ENCODE assay signal across 14 cellular contexts in genomic region chr10:71053169-71053895, GRCh38.
DNase-seq lines count a peak whose midpoint lies in the region; ATAC-seq, FAIRE-seq and TF ChIP-seq lines count a peak whose summit lies in the region.
"Had no signal": no experiment of that assay in that cellular context is flagged by ENCODE, and none has a peak within 500 bp of the region (broad histone marks: within the 10 kb centered on the region; RNA-seq: fewer than 3 reads in every experiment).

No MANE protein-coding gene starts in this region.

- CTCF ChIA-PET in K562 (lab: Yijun Ruan, JAX; ENCODE audit: low intra/inter-chr PET ratio): no interaction called here

- intact Hi-C loops in K562 (cut with micrococcal nuclease) (no loop called here), kidney (cut with DNase I) (no loop called here)

- H4K20me1 ChIP-seq in K562 (replicated peaks; ENCODE audit: control insufficient read depth, insufficient read depth, low read length): no peaks in the 10 kb centered on the region; the same call in 1 of the 2 replicates

- no peaks in the 10 kb centered on the region for H3K9me1 ChIP-seq in K562 (ENCODE audit: control insufficient read depth, insufficient read depth, low read length)

- H3K79me2 ChIP-seq in K562 (ENCODE audit: control insufficient read depth, insufficient read depth, low read length): no peaks in the 10 kb centered on the region

- BruUV-seq in K562 (replicated peaks; lab: Mats Ljungman, UMichigan): no TSS peak

- H3K27me3 ChIP-seq in K562 (ENCODE audit: control insufficient read depth in 2 of 2, insufficient read depth in 2 of 2, low read length in 2 of 2): peaks cover 25 to 56% of the 10 kb centered on the region in 2 experiments
- H3K27me3 ChIP-seq: BE2C had no signal

- H3K4me3 ChIP-seq in K562: no peak overlapping the region
- H3K4me3 ChIP-seq in kidney (ENCODE audit: low read length in 2 of 2): no peak overlapping the region
- H3K4me3 ChIP-seq: HAP-1 had no signal

- H3K9ac ChIP-seq in K562 (ENCODE audit: insufficient read depth in 1 of 2, low read depth in 2 of 2, low read length in 2 of 2) (peak overlapping the region in 1 of 2 experiments; percentile 22; a peak in 1 of 4 replicates), kidney (ENCODE audit: low read length in 2 of 2) (no peak overlapping the region)

- no peak for TF ChIP-seq RAD21 in K562 (CRISPR knock-in tag; conservative IDR thresholded peaks at IDR 0.05 in 1 of 2, IDR thresholded peaks at IDR 0.05 in 1 of 2)

- in situ Hi-C loops in K562 (cut with MboI): no loop called here

- TF ChIP-seq CTCF in K562 (IDR thresholded peaks at IDR 0.05 in 2 of 3, conservative IDR thresholded peaks at IDR 0.05 in 1 of 3; ENCODE audit: insufficient read depth in 2 of 3, low read depth in 1 of 3, low read length in 3 of 3) (no peak), kidney (IDR thresholded peaks at IDR 0.05; ENCODE audit: borderline replicate concordance, extremely low read depth, insufficient read depth) (no peak)

- TF ChIP-seq POLR2A in K562 (conservative IDR thresholded peaks at IDR 0.05) (no peak), GM12891 (IDR thresholded peaks at IDR 0.05; ENCODE audit: low read depth, low read length) (no peak)

- no peak for TF ChIP-seq EP300 in K562 (IDR thresholded peaks at IDR 0.05; ENCODE audit: low read length)

- DNase-seq in NCI-H146 treated with DMSO at 0.1 percent for 48 hours (lab: John Stamatoyannopoulos, UW; ENCODE audit: unreplicated experiment) (peak; percentile 45), K562 (ENCODE audit: extremely low read depth in 1 of 4, low spot score in 3 of 4) (no peak), kidney (peak; percentile 44), GM12891 (ENCODE audit: insufficient read length, low spot score) (no peak), NCI-H2029 (lab: John Stamatoyannopoulos, UW) (no peak)
- DNase-seq: ACHN; BE2C; C1 segment of cervical spinal cord; CD4-positive, alpha-beta T cell; DMS79 treated with DMSO at 0.1 percent for 48 hours; GF-D8 had no signal

- ATAC-seq in K562 (peak; percentile 23; the same call in 2 of the 3 replicates), HG02884 (IDR thresholded peaks at IDR 0.05; ENCODE audit: unreplicated experiment) (no peak)

- H3K9me3 ChIP-seq in K562 (replicated peaks; ENCODE audit: control insufficient read depth, insufficient read depth, low read depth, low read length) (no peaks in the 10 kb centered on the region), kidney (ENCODE audit: control insufficient read depth in 1 of 2, low read length in 2 of 2) (no peaks in the 10 kb centered on the region)
- H3K9me3 ChIP-seq: BE2C, HAP-1 had no signal

- POLR2A ChIA-PET in K562 (lab: Yijun Ruan, JAX): interaction anchor here (0.8 kb wide), 1 partner anchor 13 kb away, joined by 3 read pairs; no protein-coding TSS in a partner anchor

- FAIRE-seq in K562 (lab: Jason Lieb, UNC) (no peak), kidney (lab: Jason Lieb, UNC) (no peak), GM12891 (lab: Jason Lieb, UNC) (no peak)
- FAIRE-seq: A204.1 had no signal

- WGBS in K562 (ENCODE audit: insufficient coverage, low coverage, missing lambda C conversion rate): 2% methylated on average over 10 of the region's 10 CpGs

- no peak overlapping the region for H3K27ac ChIP-seq in K562 (ENCODE audit: extremely low read depth, low read depth, low read length)
- no peak overlapping the region for H3K27ac ChIP-seq in kidney (ENCODE audit: low read depth in 2 of 2, low read length in 2 of 2)

- no peak overlapping the region for H3K4me2 ChIP-seq in K562 (ENCODE audit: insufficient read depth, low read length)

- H2AFZ ChIP-seq in K562 (ENCODE audit: low read depth, low read length): no peak overlapping the region

- H3K4me1 ChIP-seq in K562 (replicated peaks in 1 of 2; ENCODE audit: control insufficient read depth in 2 of 2, insufficient read depth in 2 of 2, low read length in 2 of 2) (no peaks in the 10 kb centered on the region; a peak in 1 of 5 replicates), kidney (ENCODE audit: control insufficient read depth in 1 of 2, insufficient read depth in 1 of 2, low read depth in 1 of 2, low read length in 2 of 2) (peaks cover 0 to 4% of the 10 kb centered on the region in 2 donors)
- H3K4me1 ChIP-seq: HAP-1 had no signal

- no peaks in the 10 kb centered on the region for H3K36me3 ChIP-seq in K562 (ENCODE audit: control insufficient read depth, insufficient read depth, low read length)
- H3K36me3 ChIP-seq in kidney (ENCODE audit: control insufficient read depth in 1 of 2, insufficient read depth in 2 of 2, low read length in 2 of 2): no peaks in the 10 kb centered on the region
- H3K36me3 ChIP-seq: BE2C, HAP-1 had no signal

TF ChIP-seq in K562, 482 proteins besides CTCF, POLR2A, EP300 and RAD21 (continues in another document):
- TF ChIP-seq MAX (CRISPR knock-in tag; IDR thresholded peaks at IDR 0.05): no peak
- peak; percentile 25; the same call in 1 of the 2 replicates for TF ChIP-seq CBFA2T2 (conservative IDR thresholded peaks at IDR 0.05)
- TF ChIP-seq SMARCA4 (IDR thresholded peaks at IDR 0.05): no peak
- no peak for TF ChIP-seq ZNF280B (CRISPR knock-in tag; IDR thresholded peaks at IDR 0.05)
- no peak for TF ChIP-seq ZNF668 (CRISPR knock-in tag; IDR thresholded peaks at IDR 0.05)
- TF ChIP-seq HOXB6 (CRISPR knock-in tag; IDR thresholded peaks at IDR 0.05; ENCODE audit: borderline replicate concordance): no peak
- TF ChIP-seq ATF2 (CRISPR knock-in tag; IDR thresholded peaks at IDR 0.05): no peak
- TF ChIP-seq ZNF217 (CRISPR knock-in tag; IDR thresholded peaks at IDR 0.05): no peak
- no peak for TF ChIP-seq DNMT1 (IDR thresholded peaks at IDR 0.05)
- peak; percentile 56 for TF ChIP-seq CBFA2T3 (IDR thresholded peaks at IDR 0.05)

TF ChIP-seq in GM12891, 5 proteins besides CTCF, POLR2A, EP300 and RAD21:
- TF ChIP-seq TAF1 (IDR thresholded peaks at IDR 0.05; ENCODE audit: low read depth, low read length) (no peak), POLR2AphosphoS5 (IDR thresholded peaks at IDR 0.05; ENCODE audit: low read depth, low read length) (no peak)

Comparison
In these comparisons a context has a peak if more than half of its experiments do, and no peak if none do; other contexts are left out.
1. DNase-seq: peak in NCI-H146 treated with DMSO at 0.1 percent for 48 hours (single experiment) and kidney (single experiment); none in K562 (0 of 4), GM12891 (single experiment) and NCI-H2029 (single experiment).